ENCODE assay signal across 8 cellular contexts in the genomic region with DNA sequence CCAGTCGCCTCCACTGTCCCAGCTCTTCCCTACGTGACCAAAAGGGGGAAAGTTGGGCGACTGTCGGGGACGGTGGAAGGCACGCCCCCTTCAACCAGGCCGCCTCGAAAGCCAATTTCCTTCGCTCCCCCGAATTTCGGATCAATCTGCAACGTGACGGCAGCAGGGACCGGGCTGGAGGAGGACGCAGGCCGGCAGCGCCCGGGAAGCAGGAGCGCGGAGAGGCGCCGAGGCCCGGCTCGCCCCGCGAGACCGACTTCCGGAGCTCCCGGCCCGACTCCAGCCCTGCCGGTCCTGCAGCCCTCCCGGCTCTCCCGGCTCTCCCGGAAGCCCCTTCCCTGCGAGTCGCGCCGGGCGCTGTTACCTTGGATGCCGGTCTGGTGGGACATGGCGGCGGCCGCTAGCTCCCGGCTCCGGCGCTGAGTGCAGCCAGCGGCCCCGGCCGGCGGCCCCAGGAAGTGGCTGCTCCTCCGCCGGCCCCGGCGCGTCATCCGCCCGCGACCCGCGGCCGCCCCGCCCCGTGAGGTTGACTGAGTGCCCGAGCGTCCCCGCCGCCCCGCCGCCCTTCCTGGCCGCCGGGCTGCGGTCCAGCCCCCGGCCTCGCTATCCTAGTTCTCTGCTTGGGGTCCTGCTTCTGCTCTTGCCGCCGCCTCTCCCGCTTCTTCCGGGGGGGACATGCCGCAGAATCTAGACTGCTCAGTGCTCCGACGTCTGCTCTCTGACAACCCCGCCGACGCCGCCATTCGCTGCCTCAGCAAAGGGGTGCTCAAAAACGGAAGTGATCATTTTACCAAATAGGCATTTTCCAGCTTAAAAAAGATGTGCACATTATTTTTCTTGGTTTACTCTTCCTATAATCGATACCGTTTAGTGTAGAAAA. TPM values are rescaled to one million over a fixed set of nuclear protein-coding genes. Genes with fewer than 3 reads are reported as not detected.
DNase-seq lines count a peak whose midpoint lies in the region; ATAC-seq and TF ChIP-seq lines count a peak whose summit lies in the region.

A gene (minus strand): TSS at position 461 of the 880 bp plus-strand sequence. CDS start 72 bp downstream, at position 389.

- H4K20me1 ChIP-seq in SK-N-SH (ENCODE audit: insufficient read depth): peaks cover 18% of the 10 kb centered on the region

- POLR2A ChIA-PET in SK-N-SH (lab: Yijun Ruan, JAX): interaction anchor here (0.8 to 2.5 kb wide), 7 partner anchors 12 to 77 kb away, joined by 3 to 16 read pairs (median 3); a partner anchor contains a TSS

- TF ChIP-seq EP300 in SK-N-SH (IDR thresholded peaks at IDR 0.05; ENCODE audit: borderline replicate concordance in 1 of 2, low read depth in 1 of 2, low read length in 1 of 2) (no peak), ovary (IDR thresholded peaks at IDR 0.05) (no peak)

- peak within 1 kb of the TSS; percentile 76 for H3K4me2 ChIP-seq in SK-N-SH

- H3K27ac Mint-ChIP-seq in activated naive CD4-positive, alpha-beta T cell treated with anti-CD3 and anti-CD28 coated beads, Interleukin-2, amount 50 U/mL, for 72 hours: peak within 1 kb of the TSS; percentile 94 to 100

- TF ChIP-seq POLR2A in ovary (IDR thresholded peaks at IDR 0.05): peak; percentile 65

- peaks cover 17 to 22% of the 10 kb centered on the region in 2 donors for H3K36me3 Mint-ChIP-seq in activated naive CD4-positive, alpha-beta T cell treated with anti-CD3 and anti-CD28 coated beads, Interleukin-2, amount 50 U/mL, for 72 hours

- no peaks in the 10 kb centered on the region for H3K27me3 ChIP-seq in MG63
- no peaks in the 10 kb centered on the region for H3K27me3 ChIP-seq in SK-N-SH (ENCODE audit: insufficient read depth)
- no peaks in the 10 kb centered on the region for H3K27me3 ChIP-seq in ovary
- no peaks in the 10 kb centered on the region for H3K27me3 ChIP-seq in thymus (ENCODE audit: control insufficient read depth, insufficient read depth)

- 2% methylated on average over 28 of the region's 89 CpGs for WGBS in SK-N-SH (ENCODE audit: low lambda C conversion rate)
- WGBS in ovary, 3 donors: 0 to 1% (median 1%) methylated on average over 47 to 89 of the region's 89 CpGs
- WGBS in thymus: under 1% methylated on average over 89 of the region's 89 CpGs

- TF ChIP-seq CTCF in SK-N-SH (IDR thresholded peaks at IDR 0.05) (peak; percentile 43), ovary (IDR thresholded peaks at IDR 0.05) (peak in 1 of 3 donors; percentile 66)

- peak within 1 kb of the TSS; percentile 93 for H3K9ac ChIP-seq in SK-N-SH

- no peak for TF ChIP-seq RAD21 in SK-N-SH (IDR thresholded peaks at IDR 0.05; ENCODE audit: low read length)

- H3K4me1 ChIP-seq in SK-N-SH (ENCODE audit: control insufficient read depth in 1 of 2, insufficient read depth in 2 of 2, low read depth in 1 of 2, low read length in 1 of 2): peaks cover 0 to 11% of the 10 kb centered on the region in 2 experiments; a peak in 2 of 4 replicates
- no peaks in the 10 kb centered on the region for H3K4me1 ChIP-seq in ovary (ENCODE audit: insufficient read depth)
- no peaks in the 10 kb centered on the region for H3K4me1 ChIP-seq in thymus (ENCODE audit: control insufficient read depth, insufficient read depth, low read length)

- H3K27ac ChIP-seq in SK-N-SH (ENCODE audit: low read depth in 2 of 2, low read length in 1 of 2) (peak within 1 kb of the TSS; percentile 95 to 98), ovary (peak within 1 kb of the TSS; percentile 76 to 96), thymus (ENCODE audit: low read depth) (peak within 1 kb of the TSS; percentile 98)

- ATAC-seq in activated naive CD4-positive, alpha-beta T cell treated with anti-CD3 and anti-CD28 coated beads, Interleukin-2, amount 50 U/mL, for 72 hours: peak; percentile 97 to 98

- CTCF ChIA-PET in SK-N-SH (lab: Yijun Ruan, JAX): interaction anchor here (0.7 to 2.7 kb wide), 12 partner anchors 9 to 1391 kb away, joined by 3 to 22 read pairs (median 5); a partner anchor contains a TSS

- H3K36me3 ChIP-seq in MG63: peaks cover 32% of the 10 kb centered on the region
- H3K36me3 ChIP-seq in SK-N-SH (replicated peaks in 1 of 2; ENCODE audit: control insufficient read depth in 1 of 2, insufficient read depth in 2 of 2, low read length in 1 of 2): peaks cover 31% of the 10 kb centered on the region in 2 experiments
- no peaks in the 10 kb centered on the region for H3K36me3 ChIP-seq in ovary
- H3K36me3 ChIP-seq in thymus (ENCODE audit: control insufficient read depth, insufficient read depth): no peaks in the 10 kb centered on the region

- peak within 1 kb of the TSS; percentile 91 for H2AFZ ChIP-seq in SK-N-SH (ENCODE audit: low read depth)

- H3K9me3 Mint-ChIP-seq in activated naive CD4-positive, alpha-beta T cell treated with anti-CD3 and anti-CD28 coated beads, Interleukin-2, amount 50 U/mL, for 72 hours: no peaks in the 10 kb centered on the region

- H3K4me3 ChIP-seq in GM08714 (ENCODE audit: low read length) (peak within 1 kb of the TSS; percentile 85), MG63 (peak within 1 kb of the TSS; percentile 97), SK-N-SH (ENCODE audit: low read depth in 2 of 2, low read length in 1 of 2) (peak within 1 kb of the TSS; percentile 94 to 96), ovary (peak within 1 kb of the TSS; percentile 56), thymus (ENCODE audit: low read length) (peak within 1 kb of the TSS; percentile 98)

- H3K9me3 ChIP-seq in MG63 (no peaks in the 10 kb centered on the region), SK-N-SH (no peaks in the 10 kb centered on the region), ovary (no peaks in the 10 kb centered on the region), thymus (ENCODE audit: control insufficient read depth) (no peaks in the 10 kb centered on the region)

- peaks cover 3% of the 10 kb centered on the region for H3F3A ChIP-seq in SK-N-SH (replicated peaks; ENCODE audit: insufficient read depth)

- intact Hi-C loops in ovary (cut with DNase I): no loop called here

- DNase-seq in HCEC 1CT: peak; percentile 82
- peak; percentile 86 for DNase-seq in MG63
- DNase-seq in SK-N-SH: peak; percentile 95
- peak; percentile 88 to 89 for DNase-seq in activated naive CD4-positive, alpha-beta T cell treated with anti-CD3 and anti-CD28 coated beads, Interleukin-2, amount 50 U/mL, for 72 hours (ENCODE audit: low spot score in 2 of 2)
- peak; percentile 81 for DNase-seq in glomerular visceral epithelial cell (ENCODE audit: extremely low spot score)
- peak; percentile 81 to 94 (median 87) for DNase-seq in ovary

- no peaks in the 10 kb centered on the region for H3K9me2 ChIP-seq in SK-N-SH

- peaks cover 46% of the 10 kb centered on the region for H3K79me2 ChIP-seq in SK-N-SH (ENCODE audit: insufficient read depth)

TF ChIP-seq in SK-N-SH, 30 proteins besides CTCF, POLR2A, EP300 and RAD21 (continues in another document):
- TF ChIP-seq EZH2phosphoT487 (IDR thresholded peaks at IDR 0.05; ENCODE audit: borderline replicate concordance, low read depth) (no peak), TAF1 (IDR thresholded peaks at IDR 0.05; ENCODE audit: borderline replicate concordance, low read depth, low read length) (peak; percentile 34; the same call in 1 of the 2 replicates), CHD2 (IDR thresholded peaks at IDR 0.05; ENCODE audit: low read length, partially characterized antibody) (no peak), RXRA (IDR thresholded peaks at IDR 0.05; ENCODE audit: borderline replicate concordance, low read depth) (no peak), ELF1 (IDR thresholded peaks at IDR 0.05) (peak; percentile 70), NFIC (IDR thresholded peaks at IDR 0.05; ENCODE audit: borderline replicate concordance) (peak; percentile 8; the same call in 1 of the 2 replicates), SMC3 (IDR thresholded peaks at IDR 0.05; ENCODE audit: low read depth, low read length) (no peak), RCOR1 (IDR thresholded peaks at IDR 0.05; ENCODE audit: low read length) (no peak), FOSL2 (IDR thresholded peaks at IDR 0.05; ENCODE audit: borderline replicate concordance, low read depth) (no peak), POLR2AphosphoS5 (IDR thresholded peaks at IDR 0.05; ENCODE audit: low read depth, low read length) (peak; percentile 86; the same call in 1 of the 2 replicates), GATA2 (CRISPR knock-in tag; IDR thresholded peaks at IDR 0.05) (no peak; the same call in 1 of the 2 replicates)
- TF ChIP-seq, protein P1, sequence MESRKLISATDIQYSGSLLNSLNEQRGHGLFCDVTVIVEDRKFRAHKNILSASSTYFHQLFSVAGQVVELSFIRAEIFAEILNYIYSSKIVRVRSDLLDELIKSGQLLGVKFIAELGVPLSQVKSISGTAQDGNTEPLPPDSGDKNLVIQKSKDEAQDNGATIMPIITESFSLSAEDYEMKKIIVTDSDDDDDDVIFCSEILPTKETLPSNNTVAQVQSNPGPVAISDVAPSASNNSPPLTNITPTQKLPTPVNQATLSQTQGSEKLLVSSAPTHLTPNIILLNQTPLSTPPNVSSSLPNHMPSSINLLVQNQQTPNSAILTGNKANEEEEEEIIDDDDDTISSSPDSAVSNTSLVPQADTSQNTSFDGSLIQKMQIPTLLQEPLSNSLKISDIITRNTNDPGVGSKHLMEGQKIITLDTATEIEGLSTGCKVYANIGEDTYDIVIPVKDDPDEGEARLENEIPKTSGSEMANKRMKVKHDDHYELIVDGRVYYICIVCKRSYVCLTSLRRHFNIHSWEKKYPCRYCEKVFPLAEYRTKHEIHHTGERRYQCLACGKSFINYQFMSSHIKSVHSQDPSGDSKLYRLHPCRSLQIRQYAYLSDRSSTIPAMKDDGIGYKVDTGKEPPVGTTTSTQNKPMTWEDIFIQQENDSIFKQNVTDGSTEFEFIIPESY (IDR thresholded peaks at IDR 0.05; ENCODE audit: borderline replicate concordance, low read depth): no peak
- TF ChIP-seq, protein P2, sequence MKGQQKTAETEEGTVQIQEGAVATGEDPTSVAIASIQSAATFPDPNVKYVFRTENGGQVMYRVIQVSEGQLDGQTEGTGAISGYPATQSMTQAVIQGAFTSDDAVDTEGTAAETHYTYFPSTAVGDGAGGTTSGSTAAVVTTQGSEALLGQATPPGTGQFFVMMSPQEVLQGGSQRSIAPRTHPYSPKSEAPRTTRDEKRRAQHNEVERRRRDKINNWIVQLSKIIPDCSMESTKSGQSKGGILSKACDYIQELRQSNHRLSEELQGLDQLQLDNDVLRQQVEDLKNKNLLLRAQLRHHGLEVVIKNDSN (IDR thresholded peaks at IDR 0.05; ENCODE audit: borderline replicate concordance, low read depth): no peak

RNA-seq across cellular contexts. Expression of the gene that starts here (rescaled TPM):
- total RNA-seq in MG63 (2014; rRNA removed; shearing (Covaris generic); ENCODE audit: low replicate concordance): 160 and 297 TPM in 2 replicates
- polyA plus RNA-seq in SK-N-SH (2012; rRNA removed): 36.9 and 51.7 TPM in 2 replicates
- 73.4 and 85.7 TPM in 2 replicates for polyA plus RNA-seq in SK-N-SH (2012; cell fraction: cytosol; rRNA removed)
- 11.0 and 24.4 TPM in 2 replicates for polyA plus RNA-seq in SK-N-SH (2012; cell fraction: nucleus; rRNA removed)
- total RNA-seq in activated naive CD4-positive, alpha-beta T cell treated with anti-CD3 and anti-CD28 coated beads, Interleukin-2, amount 50 U/mL, for 72 hours: 10 to 100 TPM; 17.2 to 28.2 TPM
- 10 to 100 TPM; 44.6 to 69.0 (median 58.6) TPM for total RNA-seq in ovary
- polyA plus RNA-seq in ovary: 10 to 100 TPM; 32.9 to 42.7 TPM
- 65.1 TPM for polyA plus RNA-seq in thymus

Comparison
In these comparisons a context has a peak if more than half of its experiments do, and no peak if none do; other contexts are left out.
1. Peak in every context shown above with its lines: DNase-seq, ATAC-seq, H3K4me3 ChIP-seq and H3K27ac ChIP-seq.